1 cellular context compared by ENCODE assay signal in genomic region chr2:219251656-219252055, GRCh38.
A peak's percentile ranks its signal among the peaks of the same experiment; 100 is the strongest.
TF ChIP-seq lines count a peak whose summit lies in the region.

No MANE protein-coding gene starts in this region.

TF ChIP-seq in K562, 482 proteins besides CTCF, POLR2A, EP300 and RAD21:
- peak; percentile 39; the same call in 1 of the 2 replicates for TF ChIP-seq SPI1 (IDR thresholded peaks at IDR 0.05; ENCODE audit: borderline replicate concordance, low read depth, low read length)
- no peak for TF ChIP-seq TCF7L2 (IDR thresholded peaks at IDR 0.05; ENCODE audit: low read depth, low read length)
